Comparison of ENCODE assay signal across 28 cellular contexts in the genomic region with DNA sequence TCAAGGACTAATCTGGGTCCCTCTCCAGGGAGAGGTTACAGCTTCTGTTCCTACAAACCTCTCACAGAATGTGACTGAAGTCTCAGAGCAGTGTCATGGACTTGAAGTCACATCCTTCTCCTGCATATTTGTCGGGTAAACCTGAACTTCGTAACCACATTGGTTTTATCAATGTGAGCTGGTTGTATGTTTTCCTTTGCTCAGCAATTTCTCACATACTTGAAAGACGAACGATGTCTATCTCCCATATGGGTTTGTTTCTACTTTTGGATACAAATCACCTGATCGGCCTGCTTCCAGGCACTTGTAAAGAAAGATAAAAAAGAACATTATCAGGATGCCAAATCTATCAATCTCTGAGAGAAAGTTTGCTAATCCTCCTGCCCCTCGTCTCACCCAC.
"Had no signal": no experiment of that assay in that cellular context is flagged by ENCODE, and none has a peak within 500 bp of the region (broad histone marks: within the 10 kb centered on the region; RNA-seq: fewer than 3 reads in every experiment).

No MANE protein-coding gene starts in this region.

- H3K27ac ChIP-seq: ascending aorta, breast epithelium, coronary artery, esophagus muscularis mucosa, foreskin keratinocyte, gastrocnemius medialis, heart left ventricle had no signal

- H3K4me1 ChIP-seq: ascending aorta, breast epithelium, foreskin keratinocyte, gastrocnemius medialis, heart left ventricle had no signal

- DNase-seq: activated CD4-positive, alpha-beta memory T cell treated with anti-CD3 and anti-CD28 coated beads, Interleukin-2, amount 10 ng/mL, durations not matched to agents 7 days and 5 days; activated CD4-positive, alpha-beta T cell treated with anti-CD3 and anti-CD28 coated beads for 36 hours; activated CD4-positive, alpha-beta T cell treated with anti-CD3 and anti-CD28 coated beads, Interleukin-2, amount 10 ng/mL, durations not matched to agents 7 days and 5 days; activated CD4-positive, alpha-beta T cell treated with anti-CD3 and anti-CD28 coated beads, Interleukin-2, amount 50 U/mL, for 4 hours; activated CD4-positive, CD25-positive, alpha-beta regulatory T cell; activated CD4-positive, CD25-positive, alpha-beta regulatory T cell treated with anti-CD3 and anti-CD28 coated beads, Interleukin-2, amount 50 U/mL, for 72 hours; activated CD8-positive, alpha-beta memory T cell treated with anti-CD3 and anti-CD28 coated beads, Interleukin-2, amount 50 U/mL, for 48 hours; activated gamma-delta T cell; activated naive CD4-positive, alpha-beta T cell; activated naive CD4-positive, alpha-beta T cell treated with anti-CD3 and anti-CD28 coated beads, Interleukin-2, amount 10 ng/mL, durations not matched to agents 7 days and 5 days; activated naive CD8-positive, alpha-beta T cell treated with anti-CD3 and anti-CD28 coated beads, Interleukin-2, amount 10 ng/mL, durations not matched to agents 7 days and 5 days; activated T-cell treated with anti-CD3 and anti-CD28 coated beads for 4 hours; activated T-cell treated with anti-CD3 and anti-CD28 coated beads, Interleukin-2, amount 50 U/mL, for 24 hours; activated T-cell treated with anti-CD3 and anti-CD28 coated beads, Interleukin-2, amount 50 U/mL, for 72 hours; effector CD4-positive, alpha-beta T cell; effector memory CD8-positive, alpha-beta T cell; erythroblast; foreskin keratinocyte; gastrocnemius medialis; glutamatergic neuron; heart left ventricle; T-cell; T1000 had no signal

- H3K4me3 ChIP-seq: ascending aorta, breast epithelium, coronary artery, esophagus muscularis mucosa, gastrocnemius medialis, heart left ventricle had no signal

- ATAC-seq: activated CD4-positive, alpha-beta T cell treated with anti-CD3 and anti-CD28 coated beads for 36 hours; activated naive CD4-positive, alpha-beta T cell treated with anti-CD3 and anti-CD28 coated beads, Interleukin-2, amount 50 U/mL, for 72 hours; activated T-cell treated with anti-CD3 and anti-CD28 coated beads, Interleukin-2, amount 50 U/mL, for 72 hours; effector memory CD8-positive, alpha-beta T cell; foreskin keratinocyte; gastrocnemius medialis; heart left ventricle; T-cell had no signal

- H3K9me3 ChIP-seq: ascending aorta, breast epithelium, esophagus muscularis mucosa, gastrocnemius medialis, heart left ventricle had no signal

- H3K27me3 ChIP-seq: ascending aorta, breast epithelium, gastrocnemius medialis, heart left ventricle had no signal

- H3K36me3 ChIP-seq: ascending aorta, breast epithelium, esophagus muscularis mucosa, gastrocnemius medialis, heart left ventricle had no signal
